29 cellular contexts compared by ENCODE assay signal in the genomic region with DNA sequence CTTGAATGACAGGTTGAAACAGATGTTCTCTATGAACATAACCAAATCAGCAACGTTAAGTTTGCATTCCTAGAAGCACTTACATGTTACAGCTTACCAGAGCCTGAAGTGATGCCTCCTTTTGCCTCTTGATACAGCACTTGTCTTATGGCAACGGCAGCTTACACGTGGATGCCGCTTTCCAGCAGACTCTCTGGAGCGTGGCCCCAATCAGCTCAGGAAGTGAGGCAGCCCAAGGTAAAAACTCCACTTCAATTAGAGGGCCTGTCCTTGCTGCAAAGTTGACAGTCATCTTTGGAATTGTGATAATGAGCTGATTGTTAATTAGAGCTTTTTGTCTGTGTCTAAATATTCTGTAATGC.
"Had no signal": no experiment of that assay in that cellular context is flagged by ENCODE, and none has a peak within 500 bp of the region (broad histone marks: within the 10 kb centered on the region; RNA-seq: fewer than 3 reads in every experiment).

No MANE protein-coding gene starts in this region.

- H3K36me3 ChIP-seq: adrenal gland, colonic mucosa, esophagus squamous epithelium, gastroesophageal sphincter, WERI-Rb-1 had no signal

- H3K27ac ChIP-seq: adrenal gland, body of pancreas, colonic mucosa, epithelial cell of prostate, esophagus squamous epithelium, gastroesophageal sphincter, WERI-Rb-1 had no signal

- H3K4me3 ChIP-seq: adrenal gland, body of pancreas, colonic mucosa, esophagus squamous epithelium, gastroesophageal sphincter, heart right ventricle had no signal

- DNase-seq: activated B cell treated with CpG ODN at 0.5 μM for 24 hours; activated CD4-positive, alpha-beta memory T cell treated with anti-CD3 and anti-CD28 coated beads for 36 hours; activated CD4-positive, alpha-beta T cell treated with anti-CD3 and anti-CD28 coated beads for 36 hours; activated CD4-positive, alpha-beta T cell treated with anti-CD3 and anti-CD28 coated beads, Interleukin-2, amount 10 ng/mL, durations not matched to agents 24 days and 14 days; activated CD8-positive, alpha-beta memory T cell treated with anti-CD3 and anti-CD28 coated beads, Interleukin-2, amount 10 ng/mL, durations not matched to agents 7 days and 5 days; activated CD8-positive, alpha-beta memory T cell treated with anti-CD3 and anti-CD28 coated beads, Interleukin-2, amount 50 U/mL, for 4 hours; activated CD8-positive, alpha-beta T cell treated with anti-CD3 and anti-CD28 coated beads, Interleukin-2, amount 10 ng/mL, durations not matched to agents 7 days and 5 days; activated effector memory CD4-positive, alpha-beta T cell treated with anti-CD3 and anti-CD28 coated beads, Interleukin-2, amount 50 U/mL, for 16 hours; activated naive CD4-positive, alpha-beta T cell treated with anti-CD3 and anti-CD28 coated beads for 36 hours; activated naive CD8-positive, alpha-beta T cell treated with anti-CD3 and anti-CD28 coated beads for 36 hours; activated naive CD8-positive, alpha-beta T cell treated with anti-CD3 and anti-CD28 coated beads, Interleukin-2, amount 50 U/mL, for 24 hours; activated T-cell treated with anti-CD3 and anti-CD28 coated beads, Interleukin-2, amount 50 U/mL, for 1 hour; activated T-cell treated with anti-CD3 and anti-CD28 coated beads, Interleukin-2, amount 50 U/mL, for 48 hours; adrenal gland; amygdala; aorta; body of pancreas; central memory CD4-positive, alpha-beta T cell; cerebellar nuclear complex; colonic mucosa; effector CD8-positive, alpha-beta T cell; esophagus squamous epithelium; heart right ventricle; T-helper 17 cell; T1000; WERI-Rb-1 had no signal

- H3K9me3 ChIP-seq: adrenal gland, body of pancreas, colonic mucosa, esophagus squamous epithelium, gastroesophageal sphincter, heart right ventricle had no signal

- H3K27me3 ChIP-seq: adrenal gland, body of pancreas, colonic mucosa, esophagus squamous epithelium, gastroesophageal sphincter, heart right ventricle had no signal

- H3K4me1 ChIP-seq: adrenal gland, body of pancreas, colonic mucosa, esophagus squamous epithelium had no signal

- ATAC-seq: activated CD4-positive, alpha-beta T cell treated with anti-CD3 and anti-CD28 coated beads for 36 hours; activated CD4-positive, CD25-positive, alpha-beta regulatory T cell treated with anti-CD3 and anti-CD28 coated beads, Interleukin-2, amount 50 U/mL, for 24 hours; activated CD8-positive, alpha-beta memory T cell treated with anti-CD3 and anti-CD28 coated beads, Interleukin-2, amount 10 ng/mL, durations not matched to agents 7 days and 5 days; activated CD8-positive, alpha-beta T cell treated with anti-CD3 and anti-CD28 coated beads, Interleukin-2, amount 10 ng/mL, durations not matched to agents 7 days and 5 days; activated naive CD8-positive, alpha-beta T cell treated with anti-CD3 and anti-CD28 coated beads, Interleukin-2, amount 50 U/mL, for 24 hours; body of pancreas; gastroesophageal sphincter; T-helper 17 cell had no signal
